Comparison of ENCODE assay signal across 34 cellular contexts in the genomic region with DNA sequence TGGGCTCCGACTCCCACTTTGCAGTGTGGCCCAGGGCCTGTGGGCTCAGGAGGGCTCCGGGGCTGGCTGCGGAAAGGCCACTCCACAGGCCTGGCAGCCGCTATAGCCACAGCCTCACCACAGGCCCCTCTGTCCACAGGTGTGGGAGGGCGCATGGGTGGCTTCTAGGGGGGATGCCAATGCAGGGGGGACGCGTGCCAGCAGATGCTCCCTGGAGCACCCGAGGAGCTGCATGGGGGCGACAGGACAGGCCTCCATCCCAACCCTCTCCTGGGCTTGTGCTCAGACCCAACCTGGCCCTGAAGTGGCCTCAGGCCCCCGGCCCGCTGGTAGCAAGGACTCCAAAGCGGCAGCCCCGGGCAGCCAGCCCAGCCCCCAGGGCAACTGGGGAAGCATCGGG. TPM values are rescaled to one million over a fixed set of nuclear protein-coding genes. Genes with fewer than 3 reads are reported as not detected.
"Had no signal": no experiment of that assay in that cellular context is flagged by ENCODE, and none has a peak within 500 bp of the region (broad histone marks: within the 10 kb centered on the region; RNA-seq: fewer than 3 reads in every experiment).

No MANE protein-coding gene starts in this region.

- H3K4me3 ChIP-seq: adrenal gland, body of pancreas, breast epithelium, cardiac muscle cell had no signal

- H3K4me1 ChIP-seq: adrenal gland, body of pancreas, breast epithelium had no signal

- DNase-seq: activated effector memory CD4-positive, alpha-beta T cell treated with anti-CD3 and anti-CD28 coated beads, Interleukin-2, amount 50 U/mL, for 16 hours; activated effector memory CD4-positive, alpha-beta T cell treated with Interleukin-2 at 50 U/mL for 16 hours; activated gamma-delta T cell; activated gamma-delta T cell treated with Interleukin-2 at 50 U/mL for 16 hours; activated naive CD4-positive, alpha-beta T cell; activated naive CD4-positive, alpha-beta T cell treated with anti-CD3 and anti-CD28 coated beads for 36 hours; activated naive CD4-positive, alpha-beta T cell treated with anti-CD3 and anti-CD28 coated beads, Interleukin-2, amount 10 ng/mL, durations not matched to agents 7 days and 5 days; activated naive CD4-positive, alpha-beta T cell treated with anti-CD3 and anti-CD28 coated beads, Interleukin-2, amount 50 U/mL, for 16 hours; activated naive CD4-positive, alpha-beta T cell treated with Interleukin-2 at 50 U/mL for 16 hours; activated naive CD8-positive, alpha-beta T cell treated with anti-CD3 and anti-CD28 coated beads for 36 hours; activated naive CD8-positive, alpha-beta T cell treated with anti-CD3 and anti-CD28 coated beads, Interleukin-2, amount 10 ng/mL, durations not matched to agents 7 days and 5 days; activated naive CD8-positive, alpha-beta T cell treated with anti-CD3 and anti-CD28 coated beads, Interleukin-2, amount 50 U/mL, for 24 hours; activated T-cell treated with anti-CD3 and anti-CD28 coated beads for 4 hours; activated T-cell treated with anti-CD3 and anti-CD28 coated beads, Interleukin-2, amount 50 U/mL, for 1 hour; activated T-cell treated with anti-CD3 and anti-CD28 coated beads, Interleukin-2, amount 50 U/mL, for 24 hours; activated T-cell treated with anti-CD3 and anti-CD28 coated beads, Interleukin-2, amount 50 U/mL, for 4 hours; activated T-cell treated with anti-CD3 and anti-CD28 coated beads, Interleukin-2, amount 50 U/mL, for 48 hours; activated T-cell treated with anti-CD3 and anti-CD28 coated beads, Interleukin-2, amount 50 U/mL, for 72 hours; adrenal gland; amniotic stem cell; amygdala; anterior cingulate cortex; aorta; body of pancreas; brain microvascular endothelial cell; central memory CD4-positive, alpha-beta T cell; cerebellar nuclear complex had no signal

- H3K27ac ChIP-seq: adrenal gland, body of pancreas, brain microvascular endothelial cell, cardiac muscle cell had no signal

- H3K36me3 ChIP-seq: adrenal gland, breast epithelium, cardiac muscle cell had no signal

- H3K27me3 ChIP-seq: body of pancreas, brain microvascular endothelial cell, cardiac muscle cell had no signal

- H3K9me3 ChIP-seq: adrenal gland, body of pancreas, breast epithelium had no signal

- ATAC-seq: activated naive CD4-positive, alpha-beta T cell treated with anti-CD3 and anti-CD28 coated beads, Interleukin-2, amount 50 U/mL, for 72 hours; activated naive CD8-positive, alpha-beta T cell treated with anti-CD3 and anti-CD28 coated beads, Interleukin-2, amount 50 U/mL, for 24 hours; activated T-cell treated with anti-CD3 and anti-CD28 coated beads, Interleukin-2, amount 50 U/mL, for 4 hours; activated T-cell treated with anti-CD3 and anti-CD28 coated beads, Interleukin-2, amount 50 U/mL, for 72 hours; activated T-helper 17 cell treated with anti-CD3 and anti-CD28 coated beads, Interleukin-2, amount 50 U/mL, for 72 hours; body of pancreas had no signal

RNA-seq across cellular contexts. Expression of a gene that starts 8.0 kb away (rescaled TPM):
- total RNA-seq: activated naive CD4-positive, alpha-beta T cell treated with anti-CD3 and anti-CD28 coated beads for 36 hours; activated naive CD4-positive, alpha-beta T cell treated with anti-CD3 and anti-CD28 coated beads, Interleukin-2, amount 50 U/mL, for 72 hours; activated naive CD8-positive, alpha-beta T cell treated with anti-CD3 and anti-CD28 coated beads for 36 hours; activated naive CD8-positive, alpha-beta T cell treated with anti-CD3 and anti-CD28 coated beads, Interleukin-2, amount 10 ng/mL, durations not matched to agents 7 days and 5 days; activated T-cell treated with anti-CD3 and anti-CD28 coated beads, Interleukin-2, amount 50 U/mL, for 72 hours; activated T-helper 1 cell treated with anti-CD3 and anti-CD28 coated beads, Interleukin-12 subunit alpha, Interleukin-12 subunit beta, Interleukin-2, Interleukin-4 antibody, amounts not matched to agents 30 ng/mL and 10 ng/mL and 1 ng/mL, durations not matched to agents 14 hours and 24 hours and 36 hours; activated T-helper 17 cell treated with anti-CD3 and anti-CD28 coated beads, Interleukin-2, amount 50 U/mL, for 72 hours; activated T-helper 2 cell treated with anti-CD3 and anti-CD28 coated beads, Interferon-gamma antibody, Interleukin-2, Interleukin-4, amounts not matched to agents 10 μg/mL and 5 μg/mL and 100 μg/mL, durations not matched to agents 14 hours and 24 hours and 36 hours had no signal

RNA-seq across cellular contexts. Expression of a gene that starts 14.6 kb away (rescaled TPM):
- total RNA-seq: activated naive CD4-positive, alpha-beta T cell treated with anti-CD3 and anti-CD28 coated beads for 36 hours; activated naive CD4-positive, alpha-beta T cell treated with anti-CD3 and anti-CD28 coated beads, Interleukin-2, amount 50 U/mL, for 72 hours; activated naive CD8-positive, alpha-beta T cell treated with anti-CD3 and anti-CD28 coated beads for 36 hours; activated naive CD8-positive, alpha-beta T cell treated with anti-CD3 and anti-CD28 coated beads, Interleukin-2, amount 10 ng/mL, durations not matched to agents 7 days and 5 days; activated T-cell treated with anti-CD3 and anti-CD28 coated beads, Interleukin-2, amount 50 U/mL, for 72 hours; activated T-helper 17 cell treated with anti-CD3 and anti-CD28 coated beads, Interleukin-2, amount 50 U/mL, for 72 hours; activated T-helper 2 cell treated with anti-CD3 and anti-CD28 coated beads, Interferon-gamma antibody, Interleukin-2, Interleukin-4, amounts not matched to agents 10 μg/mL and 5 μg/mL and 100 μg/mL, durations not matched to agents 14 hours and 24 hours and 36 hours; body of pancreas; breast epithelium; bronchial epithelial cell had no signal

RNA-seq across cellular contexts. Expression of a gene that starts 56.9 kb away (rescaled TPM):
- polyA plus RNA-seq: cardiac muscle cell had no signal
